ENCODE assay signal across 17 cellular contexts in the genomic region with DNA sequence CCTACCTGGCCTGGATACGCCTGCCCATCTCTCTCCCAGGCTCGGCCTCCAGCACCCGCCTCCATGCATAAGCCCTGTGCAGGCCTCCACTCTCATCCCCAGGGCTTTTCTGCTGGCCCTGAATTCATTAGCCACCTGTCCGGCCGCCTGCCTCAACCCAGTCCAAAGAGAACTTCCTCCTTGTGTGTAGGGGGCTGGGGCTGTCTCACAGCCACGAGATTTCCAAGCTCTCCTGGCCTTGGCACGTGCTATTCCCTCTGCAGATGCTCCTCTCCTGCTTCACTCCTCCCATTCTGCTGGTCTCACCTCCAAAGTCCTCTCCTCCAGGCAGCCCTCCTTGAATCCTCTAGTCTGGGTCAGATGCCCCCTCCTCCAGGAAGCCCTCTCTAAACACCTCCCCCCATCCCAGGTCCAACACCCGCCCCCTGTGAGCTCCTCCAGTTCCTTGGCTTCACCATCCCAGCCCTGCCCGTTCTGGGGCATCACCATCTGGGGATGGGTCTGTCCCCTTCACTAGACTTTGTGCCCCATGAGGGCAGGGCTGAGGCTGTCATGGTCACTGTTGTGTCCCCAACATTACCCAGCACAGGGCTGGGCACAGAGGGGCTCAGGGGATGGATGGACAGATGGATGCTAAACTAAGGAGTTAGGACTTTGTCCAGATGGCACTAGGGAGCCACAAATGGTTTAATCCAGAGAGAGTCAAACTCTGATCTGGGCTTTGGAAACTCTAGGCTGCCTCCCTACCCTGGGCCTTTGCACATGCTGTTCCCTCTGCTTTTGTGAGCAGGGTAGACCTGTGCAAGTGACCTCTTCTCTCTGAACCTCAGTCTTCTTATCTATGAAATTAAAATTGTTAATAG. TPM values are rescaled to one million over a fixed set of nuclear protein-coding genes. Genes with fewer than 3 reads are reported as not detected.
A peak's percentile ranks its signal among the peaks of the same experiment; 100 is the strongest.
DNase-seq lines count a peak whose midpoint lies in the region; ATAC-seq, FAIRE-seq and TF ChIP-seq lines count a peak whose summit lies in the region.
"Had no signal": no experiment of that assay in that cellular context is flagged by ENCODE, and none has a peak within 500 bp of the region (broad histone marks: within the 10 kb centered on the region; RNA-seq: fewer than 3 reads in every experiment).

No MANE protein-coding gene starts in this region.

- H3K79me2 ChIP-seq in HepG2 (ENCODE audit: insufficient read depth, low read length) (no peaks in the 10 kb centered on the region), astrocyte (ENCODE audit: insufficient read depth, low read length) (no peaks in the 10 kb centered on the region), osteoblast (ENCODE audit: insufficient read depth, low read length) (no peaks in the 10 kb centered on the region)

- H3K9ac ChIP-seq in HepG2 (ENCODE audit: insufficient read depth, low read depth, low read length) (no peak overlapping the region), astrocyte (ENCODE audit: low read length) (no peak overlapping the region)

- no peaks in the 10 kb centered on the region for H3K4me1 Mint-ChIP-seq in astrocyte (ENCODE audit: low read depth, unreplicated experiment)
- no peaks in the 10 kb centered on the region; the same call in 1 of the 2 replicates for H3K4me1 Mint-ChIP-seq in HFFc6 (ENCODE audit: low read depth)

- H3K9me3 ChIP-seq in HepG2 (ENCODE audit: low read length): no peaks in the 10 kb centered on the region
- H3K9me3 ChIP-seq in right lobe of liver: no peaks in the 10 kb centered on the region
- no peaks in the 10 kb centered on the region for H3K9me3 ChIP-seq in astrocyte (ENCODE audit: insufficient read depth, low read depth, low read length)
- no peaks in the 10 kb centered on the region for H3K9me3 ChIP-seq in osteoblast (ENCODE audit: low read depth, low read length)
- H3K9me3 ChIP-seq: BE2C had no signal

- no peaks in the 10 kb centered on the region for H3K36me3 ChIP-seq in HepG2 (replicated peaks in 1 of 2; ENCODE audit: control insufficient read depth in 1 of 2, insufficient read depth in 2 of 2, low read length in 2 of 2)
- no peaks in the 10 kb centered on the region for H3K36me3 ChIP-seq in right lobe of liver
- H3K36me3 ChIP-seq in H7 (replicated peaks; ENCODE audit: control insufficient read depth, insufficient read depth, low read length): no peaks in the 10 kb centered on the region
- H3K36me3 ChIP-seq in astrocyte (ENCODE audit: insufficient read depth, low read length): no peaks in the 10 kb centered on the region
- no peaks in the 10 kb centered on the region for H3K36me3 ChIP-seq in osteoblast (ENCODE audit: insufficient read depth, low read length)
- H3K36me3 ChIP-seq: BE2C had no signal

- CTCF ChIA-PET in HepG2 (lab: Yijun Ruan, JAX; ENCODE audit: low intra/inter-chr PET ratio, low total read pairs): no interaction called here

- H3K4me1 ChIP-seq in HepG2 (ENCODE audit: insufficient read depth, low read length) (no peaks in the 10 kb centered on the region), right lobe of liver (no peaks in the 10 kb centered on the region), astrocyte (ENCODE audit: insufficient read depth, low read length) (no peaks in the 10 kb centered on the region), osteoblast (ENCODE audit: insufficient read depth, low read length) (no peaks in the 10 kb centered on the region)
- H3K4me1 ChIP-seq: BE2C had no signal

- intact Hi-C loops in HepG2 (cut with micrococcal nuclease; ENCODE audit: unreplicated experiment) (no loop called here), right lobe of liver (cut with DNase I) (no loop called here)

- H2AFZ ChIP-seq in HepG2 (ENCODE audit: low read length) (no peak overlapping the region), astrocyte (ENCODE audit: low read depth, low read length) (no peak overlapping the region), osteoblast (ENCODE audit: low read length) (no peak overlapping the region)

- WGBS in HepG2 (ENCODE audit: low lambda C conversion rate): 8% methylated on average over 9 of the region's 9 CpGs
- 53% methylated on average over 5 of the region's 9 CpGs for WGBS in right lobe of liver (ENCODE audit: insufficient coverage, low coverage, low lambda C conversion rate, missing lambda C conversion rate)

- H3K27me3 Mint-ChIP-seq in astrocyte (ENCODE audit: low read depth, unreplicated experiment): peaks cover 2% of the 10 kb centered on the region
- H3K27me3 Mint-ChIP-seq in HFFc6 (ENCODE audit: insufficient read depth): peaks cover 7% of the 10 kb centered on the region

- H3K4me2 ChIP-seq in HepG2 (ENCODE audit: low read depth, low read length) (no peak overlapping the region), astrocyte (ENCODE audit: low read length) (no peak overlapping the region), osteoblast (ENCODE audit: insufficient read depth, low read length) (no peak overlapping the region)

- H3K9me3 Mint-ChIP-seq in astrocyte (ENCODE audit: unreplicated experiment) (peaks cover 4% of the 10 kb centered on the region), HFFc6 (no peaks in the 10 kb centered on the region)

- 0 out of 2 replicates have a peak, but pooled peaks cover 6% of the 10 kb centered on the region for H4K20me1 ChIP-seq in HepG2 (ENCODE audit: insufficient read depth, low read length)
- H4K20me1 ChIP-seq in astrocyte (ENCODE audit: insufficient read depth, low read length): no peaks in the 10 kb centered on the region
- H4K20me1 ChIP-seq in osteoblast (ENCODE audit: insufficient read depth, low read length): no peaks in the 10 kb centered on the region

- BruUV-seq in HepG2 (replicated peaks; lab: Mats Ljungman, UMichigan): no TSS peak

- H3K4me3 Mint-ChIP-seq in astrocyte (ENCODE audit: unreplicated experiment): peak overlapping the region; percentile 45
- no peak overlapping the region for H3K4me3 Mint-ChIP-seq in HFFc6
- H3K4me3 Mint-ChIP-seq: CD4-positive, alpha-beta memory T cell had no signal

- no peak overlapping the region for H3K4me3 ChIP-seq in HepG2 (replicated peaks in 1 of 3; ENCODE audit: insufficient read depth in 1 of 3, low read depth in 2 of 3, low read length in 3 of 3)
- H3K4me3 ChIP-seq in right lobe of liver: no peak overlapping the region
- no peak overlapping the region for H3K4me3 ChIP-seq in H7 (ENCODE audit: insufficient read depth, low read depth, low read length)
- no peak overlapping the region for H3K4me3 ChIP-seq in astrocyte (ENCODE audit: insufficient read depth, low read depth, low read length)
- no peak overlapping the region for H3K4me3 ChIP-seq in osteoblast (ENCODE audit: insufficient read depth, low read length)

- no peak for FAIRE-seq in HepG2 (lab: Jason Lieb, UNC)
- no peak for FAIRE-seq in astrocyte (lab: Jason Lieb, UNC)
- FAIRE-seq: A204.1, G401.6, GM12892, GM19239, H54 had no signal

- TF ChIP-seq CTCF in HepG2 (CRISPR knock-in tag; IDR thresholded peaks at IDR 0.05) (no peak), right lobe of liver (IDR thresholded peaks at IDR 0.05) (no peak), astrocyte (IDR thresholded peaks at IDR 0.05; ENCODE audit: insufficient read depth, low read depth, low read length) (no peak), osteoblast (IDR thresholded peaks at IDR 0.05; ENCODE audit: extremely low read depth, low read depth, low read length) (no peak), HFFc6 (IDR thresholded peaks at IDR 0.05) (no peak)

- in situ Hi-C loops in HepG2 (cut with HindIII; ENCODE audit: extremely low pct_ligation_motif_present, low pct_unique_long_range_greater_than_20kb): no loop called here

- H3K36me3 Mint-ChIP-seq in astrocyte (ENCODE audit: low read depth, unreplicated experiment) (peaks cover 36% of the 10 kb centered on the region), HFFc6 (ENCODE audit: low read depth) (peaks cover 24% of the 10 kb centered on the region)

- H3K27ac Mint-ChIP-seq in astrocyte (ENCODE audit: unreplicated experiment) (no peak overlapping the region), HFFc6 (no peak overlapping the region)
- H3K27ac Mint-ChIP-seq: CD4-positive, alpha-beta memory T cell had no signal

- ATAC-seq in HepG2 (no peak), right lobe of liver (no peak)

- peaks cover 2 to 30% of the 10 kb centered on the region in 2 experiments; a peak in 4 of 5 replicates for H3K27me3 ChIP-seq in HepG2 (ENCODE audit: control insufficient read depth in 1 of 2, insufficient read depth in 2 of 2, low read length in 2 of 2)
- no peaks in the 10 kb centered on the region for H3K27me3 ChIP-seq in right lobe of liver
- no peaks in the 10 kb centered on the region for H3K27me3 ChIP-seq in H7 (ENCODE audit: control insufficient read depth, insufficient read depth, low read length)
- H3K27me3 ChIP-seq in astrocyte (ENCODE audit: insufficient read depth, low read length): no peaks in the 10 kb centered on the region
- H3K27me3 ChIP-seq in osteoblast (ENCODE audit: insufficient read depth, low read length): peaks cover 6% of the 10 kb centered on the region
- H3K27me3 ChIP-seq: BE2C had no signal

- no peak for TF ChIP-seq POLR2A in HepG2 (IDR thresholded peaks at IDR 0.05; ENCODE audit: insufficient read depth in 1 of 2, low read depth in 2 of 2, low read length in 2 of 2)
- no peak for TF ChIP-seq POLR2A in right lobe of liver (IDR thresholded peaks at IDR 0.05)

- POLR2A ChIA-PET in HepG2 (lab: Yijun Ruan, JAX): no interaction called here

- no peak for TF ChIP-seq RAD21 in HepG2 (CRISPR knock-in tag; IDR thresholded peaks at IDR 0.05)

- TF ChIP-seq EP300 in HepG2 (IDR thresholded peaks at IDR 0.05; ENCODE audit: low read depth in 2 of 2, low read length in 2 of 2): no peak
- no peak for TF ChIP-seq EP300 in HepG2 (CRISPR knock-in tag; IDR thresholded peaks at IDR 0.05; ENCODE audit: borderline replicate concordance)

- no peak for DNase-seq in HepG2 (ENCODE audit: low spot score)
- no peak for DNase-seq in right lobe of liver
- peak; percentile 25 for DNase-seq in H7
- DNase-seq in astrocyte (ENCODE audit: low read depth): no peak
- DNase-seq in osteoblast (ENCODE audit: insufficient read length, low spot score, missing footprints): peak; percentile 84
- DNase-seq in cerebellar nuclear complex (lab: John Stamatoyannopoulos, UW): no peak
- no peak for DNase-seq in HFFc6
- DNase-seq: BE2C; CD4-positive, alpha-beta memory T cell; DMS79; EL had no signal

- H3K27ac ChIP-seq in HepG2 (ENCODE audit: extremely low read length, insufficient read depth, low read length) (no peak overlapping the region), right lobe of liver (no peak overlapping the region), astrocyte (ENCODE audit: low read depth, low read length) (no peak overlapping the region), osteoblast (ENCODE audit: low read depth, low read length) (no peak overlapping the region)
- H3K27ac ChIP-seq: C4-2B had no signal

RNA-seq across cellular contexts. Expression of a gene that starts 14.8 kb away (rescaled TPM):
- 0.09 and 1.2 TPM in 2 replicates for total RNA-seq in HepG2 (2016; rRNA removed; fragmentation: Illumina TruSeq; extraction: Trizol)
- total RNA-seq in HepG2 (2016; cell fraction: cytosol; rRNA removed; fragmentation: Illumina TruSeq; extraction: Trizol; ENCODE audit: low read depth): 1.1 and 1.5 TPM in 2 replicates
- total RNA-seq in HepG2 (2016; cell fraction: insoluble cytoplasmic fraction; rRNA removed; fragmentation: Illumina TruSeq; extraction: Trizol): not detected in 2 replicates
- 0.52 and 0.62 TPM in 2 replicates for total RNA-seq in HepG2 (2016; cell fraction: membrane; rRNA removed; fragmentation: Illumina TruSeq; extraction: Trizol)
- not detected in 2 replicates for total RNA-seq in HepG2 (2016; cell fraction: nucleus; rRNA removed; fragmentation: Illumina TruSeq; extraction: Trizol)
- 0.70 and 0.94 TPM in 2 replicates for polyA plus RNA-seq in HepG2 (2011; rRNA removed)
- polyA plus RNA-seq in HepG2 (2011; cell fraction: cytosol; rRNA removed): 0.39 and 0.59 TPM in 2 replicates
- 2.3 and 2.8 TPM in 2 replicates for polyA plus RNA-seq in HepG2 (2011; cell fraction: nucleus; rRNA removed)
- polyA plus RNA-seq in HepG2 (2012): 0.25 and 0.93 TPM in 2 replicates
- 0.09 and 0.23 TPM in 2 replicates for polyA plus RNA-seq in HepG2 (2016; cell fraction: cytosol; fragmentation: Illumina TruSeq; extraction: Trizol; ENCODE audit: low read depth)
- polyA plus RNA-seq in HepG2 (2016; cell fraction: insoluble cytoplasmic fraction; fragmentation: Illumina TruSeq; extraction: Trizol; ENCODE audit: low read depth): not detected in 2 replicates
- polyA plus RNA-seq in HepG2 (2016; cell fraction: membrane; fragmentation: Illumina TruSeq; extraction: Trizol; ENCODE audit: low read depth): 0.41 and 0.55 TPM in 2 replicates
- polyA plus RNA-seq in HepG2 (2016; cell fraction: nucleus; fragmentation: Illumina TruSeq; extraction: Trizol; ENCODE audit: insufficient read depth, low read depth): 0.29 TPM in 1 of 2 replicates, not detected in the other
- polyA minus RNA-seq in HepG2 (2011; rRNA and poly(A)+ RNA removed; ENCODE audit: low replicate concordance): 0.82 and 12.4 TPM in 2 replicates
- polyA minus RNA-seq in HepG2 (2011; cell fraction: cytosol; rRNA and poly(A)+ RNA removed): 0.69 and 0.70 TPM in 2 replicates
- polyA minus RNA-seq in HepG2 (2011; cell fraction: nucleus; rRNA and poly(A)+ RNA removed): 0.50 and 0.64 TPM in 2 replicates
- 1 to 10 TPM in 1 of 6 experiments, under 1 TPM in 5; 0.53 to 1.6 (median 0.77) TPM for total RNA-seq in right lobe of liver
- 87.0 and 134 TPM in 2 replicates for total RNA-seq in H7 (2014; rRNA removed; shearing (Covaris generic))
- 71.1 and 93.7 TPM in 2 replicates for total RNA-seq in astrocyte
- 8.3 and 19.7 TPM in 2 replicates for total RNA-seq in osteoblast
- 10 to 100 TPM; 34.1 to 50.3 (median 46.3) TPM for total RNA-seq in HFFc6 (2021; fragmentation: NEBNext Ultra II Directional; extraction: Animal tissue kit (Norgen Biotek cat#: 25700))

RNA-seq across cellular contexts. Expression of a gene that starts 55.5 kb away (rescaled TPM):
- total RNA-seq in HepG2 (2016; rRNA removed; fragmentation: Illumina TruSeq; extraction: Trizol) (8.0 and 12.0 TPM in 2 replicates), right lobe of liver (10 to 100 TPM in 1 of 6 experiments, 1 to 10 TPM in 5; 5.2 to 11.9 (median 8.7) TPM), astrocyte (13.9 and 17.7 TPM in 2 replicates), osteoblast (10.9 and 12.7 TPM in 2 replicates)
- 11.3 and 11.4 TPM in 2 replicates for total RNA-seq in HepG2 (2016; cell fraction: cytosol; rRNA removed; fragmentation: Illumina TruSeq; extraction: Trizol; ENCODE audit: low read depth)
- total RNA-seq in HepG2 (2016; cell fraction: insoluble cytoplasmic fraction; rRNA removed; fragmentation: Illumina TruSeq; extraction: Trizol): 6.8 and 12.8 TPM in 2 replicates
- 8.6 and 9.9 TPM in 2 replicates for total RNA-seq in HepG2 (2016; cell fraction: membrane; rRNA removed; fragmentation: Illumina TruSeq; extraction: Trizol)
- 12.8 and 13.1 TPM in 2 replicates for total RNA-seq in HepG2 (2016; cell fraction: nucleus; rRNA removed; fragmentation: Illumina TruSeq; extraction: Trizol)
- polyA plus RNA-seq in HepG2 (2011; rRNA removed): 9.2 and 12.5 TPM in 2 replicates
- polyA plus RNA-seq in HepG2 (2011; cell fraction: cytosol; rRNA removed): 4.0 and 5.9 TPM in 2 replicates
- 50.6 and 52.9 TPM in 2 replicates for polyA plus RNA-seq in HepG2 (2011; cell fraction: nucleus; rRNA removed)
- 6.5 and 9.0 TPM in 2 replicates for polyA plus RNA-seq in HepG2 (2012)
- polyA plus RNA-seq in HepG2 (2016; cell fraction: cytosol; fragmentation: Illumina TruSeq; extraction: Trizol; ENCODE audit: low read depth): 2.1 and 2.4 TPM in 2 replicates
- 6.9 and 11.0 TPM in 2 replicates for polyA plus RNA-seq in HepG2 (2016; cell fraction: insoluble cytoplasmic fraction; fragmentation: Illumina TruSeq; extraction: Trizol; ENCODE audit: low read depth)
- polyA plus RNA-seq in HepG2 (2016; cell fraction: membrane; fragmentation: Illumina TruSeq; extraction: Trizol; ENCODE audit: low read depth): 3.7 and 4.3 TPM in 2 replicates
- polyA plus RNA-seq in HepG2 (2016; cell fraction: nucleus; fragmentation: Illumina TruSeq; extraction: Trizol; ENCODE audit: insufficient read depth, low read depth): 28.7 and 30.5 TPM in 2 replicates
- polyA minus RNA-seq in HepG2 (2011; rRNA and poly(A)+ RNA removed; ENCODE audit: low replicate concordance): 18.8 and 19.4 TPM in 2 replicates
- polyA minus RNA-seq in HepG2 (2011; cell fraction: cytosol; rRNA and poly(A)+ RNA removed): 3.9 and 7.7 TPM in 2 replicates
- polyA minus RNA-seq in HepG2 (2011; cell fraction: nucleus; rRNA and poly(A)+ RNA removed): 16.0 and 18.4 TPM in 2 replicates
- 34.6 and 40.0 TPM in 2 replicates for total RNA-seq in H7 (2014; rRNA removed; shearing (Covaris generic))
- total RNA-seq in HFFc6 (2021; fragmentation: NEBNext Ultra II Directional; extraction: Animal tissue kit (Norgen Biotek cat#: 25700)): 10 to 100 TPM; 11.8 to 14.4 (median 12.6) TPM

Comparison
In these comparisons a context has a peak if more than half of its experiments do, and no peak if none do; other contexts are left out.
1. DNase-seq: peak in H7 (single experiment) and osteoblast (single experiment); none in HepG2 (single experiment), right lobe of liver (0 of 3), astrocyte (single experiment), cerebellar nuclear complex (0 of 2) and HFFc6 (single experiment).